8 cellular contexts compared by ENCODE assay signal in the genomic region with DNA sequence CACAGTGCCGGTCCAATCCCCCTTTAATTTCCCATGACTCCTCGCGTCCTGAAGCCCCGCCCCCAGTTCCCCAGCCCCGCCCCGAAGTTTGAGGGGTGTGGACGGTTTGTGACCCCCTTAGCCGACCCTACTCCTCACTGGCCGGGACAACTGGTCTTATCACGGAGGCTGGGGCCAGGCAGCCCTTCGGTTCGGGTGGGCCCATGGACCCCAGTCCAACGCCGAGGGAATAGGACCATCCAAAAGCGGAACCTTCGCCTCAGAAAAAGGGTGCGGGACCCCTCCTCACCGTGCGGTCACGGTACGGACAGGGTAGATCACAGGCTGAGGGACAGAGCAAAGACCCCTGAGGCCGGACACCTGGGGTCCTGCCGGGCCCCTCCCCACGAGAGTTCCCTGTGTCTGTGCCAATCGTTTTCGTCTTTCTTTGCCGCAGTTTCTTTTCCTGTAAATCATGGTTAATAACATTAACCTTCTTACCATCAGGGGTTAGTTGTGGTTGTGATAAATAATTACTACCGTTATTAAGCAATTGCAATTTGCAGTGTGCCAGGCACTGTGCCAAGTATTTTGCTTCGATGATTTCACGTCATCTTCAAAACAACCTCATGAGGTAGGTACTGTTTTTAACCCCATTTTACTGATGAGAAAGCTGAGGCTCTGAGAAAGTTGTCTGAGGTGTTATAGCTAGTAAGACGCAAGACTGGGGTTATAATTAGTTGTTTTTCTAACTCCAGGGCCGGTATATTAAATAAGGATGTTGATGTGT. TPM values are rescaled to one million over a fixed set of nuclear protein-coding genes. Genes with fewer than 3 reads are reported as not detected.
DNase-seq lines count a peak whose midpoint lies in the region; TF ChIP-seq lines count a peak whose summit lies in the region.

No MANE protein-coding gene starts in this region.

- DNase-seq in SKM-1 treated with dmso at 0.1 percent for 144 hours (lab: John Stamatoyannopoulos, UW; ENCODE audit: unreplicated experiment) (peak; percentile 68), SKM-1 (lab: John Stamatoyannopoulos, UW; ENCODE audit: unreplicated experiment) (no peak), HEK293T (ENCODE audit: extremely low spot score) (no peak), NCI-H2196 (lab: John Stamatoyannopoulos, UW; ENCODE audit: unreplicated experiment) (peak; percentile 26), brain microvascular endothelial cell (no peak), kidney tubule cell (ENCODE audit: low spot score) (peak; percentile 42), suprapubic skin (ENCODE audit: low spot score in 2 of 2) (peak in 1 of 2 donors; percentile 91), GM10266 (ENCODE audit: extremely low spot score) (no peak)

- POLR2A ChIA-PET in HEK293T (lab: Yijun Ruan, JAX): interaction anchor here (0.5 to 2.8 kb wide), 20 partner anchors 8 to 249 kb away, joined by 3 to 31 read pairs (median 5); a partner anchor contains a TSS

- H3K36me3 ChIP-seq in brain microvascular endothelial cell (replicated peaks): peaks cover 26% of the 10 kb centered on the region
- H3K36me3 ChIP-seq in suprapubic skin: peaks cover 31% of the 10 kb centered on the region

- TF ChIP-seq POLR2A in suprapubic skin (IDR thresholded peaks at IDR 0.05): no peak

- no peak for TF ChIP-seq CTCF in brain microvascular endothelial cell (IDR thresholded peaks at IDR 0.05; ENCODE audit: low read depth, low read length, missing control alignments)
- no peak for TF ChIP-seq CTCF in suprapubic skin (IDR thresholded peaks at IDR 0.05)
- no peak for TF ChIP-seq CTCF in GM10266 (IDR thresholded peaks at IDR 0.05; ENCODE audit: control insufficient read depth, insufficient read depth, low read depth, missing control alignments)

- no peaks in the 10 kb centered on the region for H3K9me3 ChIP-seq in suprapubic skin

- H3K4me3 ChIP-seq in brain microvascular endothelial cell (ENCODE audit: low read depth, low read length): peak overlapping the region; percentile 99
- H3K4me3 ChIP-seq in suprapubic skin: peak overlapping the region; percentile 78

- in situ Hi-C loops in brain microvascular endothelial cell (cut with HindIII; ENCODE audit: low pct_ligation_motif_present, low sequenced_read_pairs): no loop called here

- H3K27me3 ChIP-seq in brain microvascular endothelial cell (replicated peaks) (no peaks in the 10 kb centered on the region), suprapubic skin (no peaks in the 10 kb centered on the region)

- H3K4me1 ChIP-seq in suprapubic skin: peaks cover 30% of the 10 kb centered on the region

- CTCF ChIA-PET in HEK293T (lab: Yijun Ruan, JAX): interaction anchor here (0.7 to 1.3 kb wide), 4 partner anchors 19 to 144 kb away, joined by 3 to 7 read pairs (median 5); no protein-coding TSS in a partner anchor

- WGBS in suprapubic skin: 3% methylated on average over 17 of the region's 32 CpGs

- H3K27ac ChIP-seq in brain microvascular endothelial cell (peak overlapping the region; percentile 97), suprapubic skin (peak overlapping the region; percentile 92)

- no peak for TF ChIP-seq EP300 in suprapubic skin (IDR thresholded peaks at IDR 0.05)

TF ChIP-seq in HEK293T, 16 proteins besides CTCF, POLR2A, EP300 and RAD21:
- TF ChIP-seq, protein P1, sequence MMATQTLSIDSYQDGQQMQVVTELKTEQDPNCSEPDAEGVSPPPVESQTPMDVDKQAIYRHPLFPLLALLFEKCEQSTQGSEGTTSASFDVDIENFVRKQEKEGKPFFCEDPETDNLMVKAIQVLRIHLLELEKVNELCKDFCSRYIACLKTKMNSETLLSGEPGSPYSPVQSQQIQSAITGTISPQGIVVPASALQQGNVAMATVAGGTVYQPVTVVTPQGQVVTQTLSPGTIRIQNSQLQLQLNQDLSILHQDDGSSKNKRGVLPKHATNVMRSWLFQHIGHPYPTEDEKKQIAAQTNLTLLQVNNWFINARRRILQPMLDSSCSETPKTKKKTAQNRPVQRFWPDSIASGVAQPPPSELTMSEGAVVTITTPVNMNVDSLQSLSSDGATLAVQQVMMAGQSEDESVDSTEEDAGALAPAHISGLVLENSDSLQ (IDR thresholded peaks at IDR 0.05): peak; percentile 69
- TF ChIP-seq NFRKB (IDR thresholded peaks at IDR 0.05): no peak
- TF ChIP-seq BHLHE40 (IDR thresholded peaks at IDR 0.05; ENCODE audit: borderline replicate concordance): no peak
- TF ChIP-seq CTBP1 (IDR thresholded peaks at IDR 0.05; ENCODE audit: borderline replicate concordance): no peak
- TF ChIP-seq FOXA1 (IDR thresholded peaks at IDR 0.05): no peak

RNA-seq across cellular contexts. Expression of a gene that starts 0.5 kb away (rescaled TPM):
- total RNA-seq in suprapubic skin: 10 to 100 TPM; 31.5 to 48.8 (median 36.1) TPM

RNA-seq across cellular contexts. Expression of a gene that starts 12.4 kb away (rescaled TPM):
- 10 to 100 TPM; 44.1 to 75.0 (median 67.3) TPM for total RNA-seq in suprapubic skin

RNA-seq across cellular contexts. Expression of a gene that starts 16.8 kb away (rescaled TPM):
- total RNA-seq in suprapubic skin: not detected

RNA-seq across cellular contexts. Expression of a gene that starts 32.2 kb away (rescaled TPM):
- 100 to 1,000 TPM in 1 of 4 donors, 10 to 100 TPM in 3; 54.8 to 102 (median 71.8) TPM for total RNA-seq in suprapubic skin

RNA-seq across cellular contexts. Expression of a gene that starts 45.6 kb away (rescaled TPM):
- total RNA-seq in suprapubic skin: 1 to 10 TPM; 1.6 to 3.7 (median 2.4) TPM

Comparison
In these comparisons a context has a peak if more than half of its experiments do, and no peak if none do; other contexts are left out.
1. DNase-seq: peak in SKM-1 treated with dmso at 0.1 percent for 144 hours (single experiment), NCI-H2196 (single experiment) and kidney tubule cell (single experiment); none in SKM-1 (single experiment), HEK293T (single experiment), brain microvascular endothelial cell (single experiment) and GM10266 (single experiment).